In genomic region chr1:184931566-184931965, GRCh38 we compare ENCODE assay signal across 26 cellular contexts.
"Had no signal": no experiment of that assay in that cellular context is flagged by ENCODE, and none has a peak within 500 bp of the region (broad histone marks: within the 10 kb centered on the region; RNA-seq: fewer than 3 reads in every experiment).

No MANE protein-coding gene starts in this region.

- H3K27me3 ChIP-seq: esophagus muscularis mucosa, right lobe of liver, suprapubic skin, vagina had no signal

- DNase-seq: effector CD8-positive, alpha-beta T cell; endodermal cell; hypothalamus; immature natural killer cell; islet precursor cell; kidney glomerular epithelial cell; left colon; left ventricle myocardium superior; lower lobe of right lung; nucleus accumbens; psoas muscle; retina; right lobe of liver; small intestine; stimulated activated CD4-positive, alpha-beta T cell treated with anti-CD3 and anti-CD28 coated beads, Interleukin-15, amount 100 ng/mL, for 24 hours; stimulated activated CD4-positive, alpha-beta T cell treated with anti-CD3 and anti-CD28 coated beads, Interleukin-2, amount 100 ng/mL, for 48 hours; stimulated activated naive B cell treated with anti-CD40 and anti-IgM and Interleukin-4, amounts not matched to agents 10 μg/mL and 1 μg/mL and 100 μg/mL, for 72 hours; stimulated activated naive CD8-positive, alpha-beta T cell treated with anti-CD3 and anti-CD28 coated beads, Interleukin-15, amount 100 ng/mL, for 72 hours; transverse colon had no signal

- H3K4me3 Mint-ChIP-seq: endodermal cell; memory B cell; nephron; stimulated activated naive B cell treated with anti-CD40 and anti-IgM and Interleukin-4, amounts not matched to agents 10 μg/mL and 1 μg/mL and 100 μg/mL, for 72 hours; stimulated activated naive CD8-positive, alpha-beta T cell treated with anti-CD3 and anti-CD28 coated beads, Interleukin-15, amount 100 ng/mL, for 72 hours had no signal

- H3K27ac ChIP-seq: esophagus muscularis mucosa, lower lobe of right lung, psoas muscle, right lobe of liver, suprapubic skin, transverse colon, vagina had no signal

- H3K9me3 ChIP-seq: esophagus muscularis mucosa, lower lobe of right lung, psoas muscle, right lobe of liver, suprapubic skin, transverse colon, vagina had no signal

- H3K4me1 ChIP-seq: lower lobe of right lung, right lobe of liver had no signal

- ATAC-seq: left colon; left ventricle myocardium superior; lower lobe of right lung; psoas muscle; right lobe of liver; stimulated activated naive B cell treated with anti-CD40 and anti-IgM and Interleukin-4, amounts not matched to agents 10 μg/mL and 1 μg/mL and 100 μg/mL, for 72 hours; stimulated activated naive CD8-positive, alpha-beta T cell treated with anti-CD3 and anti-CD28 coated beads, Interleukin-15, amount 100 ng/mL, for 72 hours had no signal

- H3K4me3 ChIP-seq: esophagus muscularis mucosa, lower lobe of right lung, psoas muscle, right lobe of liver, suprapubic skin, transverse colon, vagina had no signal

- H3K27ac Mint-ChIP-seq: endodermal cell; memory B cell; nephron; stimulated activated naive B cell treated with anti-CD40 and anti-IgM and Interleukin-4, amounts not matched to agents 10 μg/mL and 1 μg/mL and 100 μg/mL, for 72 hours; stimulated activated naive CD8-positive, alpha-beta T cell treated with anti-CD3 and anti-CD28 coated beads, Interleukin-15, amount 100 ng/mL, for 72 hours had no signal

- H3K36me3 ChIP-seq: lower lobe of right lung, right lobe of liver, suprapubic skin, transverse colon, vagina had no signal

- H3K4me1 Mint-ChIP-seq: memory B cell; stimulated activated naive B cell treated with anti-CD40 and anti-IgM and Interleukin-4, amounts not matched to agents 10 μg/mL and 1 μg/mL and 100 μg/mL, for 72 hours; stimulated activated naive CD8-positive, alpha-beta T cell treated with anti-CD3 and anti-CD28 coated beads, Interleukin-15, amount 100 ng/mL, for 72 hours had no signal

- H3K27me3 Mint-ChIP-seq: stimulated activated naive B cell treated with anti-CD40 and anti-IgM and Interleukin-4, amounts not matched to agents 10 μg/mL and 1 μg/mL and 100 μg/mL, for 72 hours; stimulated activated naive CD8-positive, alpha-beta T cell treated with anti-CD3 and anti-CD28 coated beads, Interleukin-15, amount 100 ng/mL, for 72 hours had no signal

- FAIRE-seq: colon, frontal cortex, small intestine had no signal
